2 cellular contexts compared by ENCODE assay signal in genomic region chr1:202023033-202023433, GRCh38.
TF ChIP-seq lines count a peak whose summit lies in the region.

No MANE protein-coding gene starts in this region.

TF ChIP-seq in HEK293, 187 proteins besides CTCF, POLR2A, EP300 and RAD21 (continues in another document):
- TF ChIP-seq, protein P1, sequence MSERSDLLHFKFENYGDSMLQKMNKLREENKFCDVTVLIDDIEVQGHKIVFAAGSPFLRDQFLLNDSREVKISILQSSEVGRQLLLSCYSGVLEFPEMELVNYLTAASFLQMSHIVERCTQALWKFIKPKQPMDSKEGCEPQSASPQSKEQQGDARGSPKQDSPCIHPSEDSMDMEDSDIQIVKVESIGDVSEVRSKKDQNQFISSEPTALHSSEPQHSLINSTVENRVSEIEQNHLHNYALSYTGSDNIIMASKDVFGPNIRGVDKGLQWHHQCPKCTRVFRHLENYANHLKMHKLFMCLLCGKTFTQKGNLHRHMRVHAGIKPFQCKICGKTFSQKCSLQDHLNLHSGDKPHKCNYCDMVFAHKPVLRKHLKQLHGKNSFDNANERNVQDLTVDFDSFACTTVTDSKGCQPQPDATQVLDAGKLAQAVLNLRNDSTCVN (tag by site-specific recombination; optimal IDR thresholded peaks at IDR 0.05) = peak; percentile 12
- TF ChIP-seq MYNN (tag by site-specific recombination; IDR thresholded peaks at IDR 0.05; ENCODE audit: borderline replicate concordance) = no peak
- TF ChIP-seq SETDB1 (IDR thresholded peaks at IDR 0.05; ENCODE audit: insufficient read length, low read length) = no peak
- no peak for TF ChIP-seq ZNF248 (tag by site-specific recombination; IDR thresholded peaks at IDR 0.05)
- no peak for TF ChIP-seq ZNF18 (tag by site-specific recombination; IDR thresholded peaks at IDR 0.05)
- TF ChIP-seq ZNF514 (tag by site-specific recombination; IDR thresholded peaks at IDR 0.05) = no peak
- TF ChIP-seq ZSCAN5A (tag by site-specific recombination; IDR thresholded peaks at IDR 0.05) = no peak
- no peak for TF ChIP-seq ZNF707 (tag by site-specific recombination; IDR thresholded peaks at IDR 0.05)
- 0 out of 2 replicates have a peak, but pooled peaks have one; percentile 36 for TF ChIP-seq KLF8 (tag by site-specific recombination; IDR thresholded peaks at IDR 0.05)
- TF ChIP-seq SP7 (tag by site-specific recombination; IDR thresholded peaks at IDR 0.05) = no peak
- TF ChIP-seq KLF7 (tag by site-specific recombination; IDR thresholded peaks at IDR 0.05; ENCODE audit: borderline replicate concordance) = peak; percentile 59; the same call in 1 of the 2 replicates
- TF ChIP-seq ZBTB48 (tag by site-specific recombination; IDR thresholded peaks at IDR 0.05) = no peak
- TF ChIP-seq ZNF76 (tag by site-specific recombination; IDR thresholded peaks at IDR 0.05; ENCODE audit: borderline replicate concordance, low read depth) = no peak
- TF ChIP-seq, protein P2, sequence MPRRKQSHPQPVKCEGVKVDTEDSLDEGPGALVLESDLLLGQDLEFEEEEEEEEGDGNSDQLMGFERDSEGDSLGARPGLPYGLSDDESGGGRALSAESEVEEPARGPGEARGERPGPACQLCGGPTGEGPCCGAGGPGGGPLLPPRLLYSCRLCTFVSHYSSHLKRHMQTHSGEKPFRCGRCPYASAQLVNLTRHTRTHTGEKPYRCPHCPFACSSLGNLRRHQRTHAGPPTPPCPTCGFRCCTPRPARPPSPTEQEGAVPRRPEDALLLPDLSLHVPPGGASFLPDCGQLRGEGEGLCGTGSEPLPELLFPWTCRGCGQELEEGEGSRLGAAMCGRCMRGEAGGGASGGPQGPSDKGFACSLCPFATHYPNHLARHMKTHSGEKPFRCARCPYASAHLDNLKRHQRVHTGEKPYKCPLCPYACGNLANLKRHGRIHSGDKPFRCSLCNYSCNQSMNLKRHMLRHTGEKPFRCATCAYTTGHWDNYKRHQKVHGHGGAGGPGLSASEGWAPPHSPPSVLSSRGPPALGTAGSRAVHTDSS (tag by site-specific recombination; IDR thresholded peaks at IDR 0.05) = no peak
- TF ChIP-seq ZSCAN23 (tag by site-specific recombination; IDR thresholded peaks at IDR 0.05) = no peak
- no peak for TF ChIP-seq ZNF133 (tag by site-specific recombination; IDR thresholded peaks at IDR 0.05)
- TF ChIP-seq SP2 (tag by site-specific recombination; IDR thresholded peaks at IDR 0.05) = no peak
- 0 out of 2 replicates have a peak, but pooled peaks have one; percentile 13 for TF ChIP-seq EGR2 (tag by site-specific recombination; IDR thresholded peaks at IDR 0.05; ENCODE audit: low read depth)
- TF ChIP-seq ZNF677 (tag by site-specific recombination; IDR thresholded peaks at IDR 0.05) = no peak
- no peak; the same call in 1 of the 2 replicates for TF ChIP-seq ZNF10 (tag by site-specific recombination; IDR thresholded peaks at IDR 0.05)
- TF ChIP-seq ZNF274 (IDR thresholded peaks at IDR 0.05; ENCODE audit: low read length) = no peak
- no peak for TF ChIP-seq ZNF274 (tag by site-specific recombination; IDR thresholded peaks at IDR 0.05; ENCODE audit: borderline replicate concordance)
- no peak for TF ChIP-seq ZNF837 (tag by site-specific recombination; IDR thresholded peaks at IDR 0.05)

TF ChIP-seq in H1, 55 proteins besides CTCF, POLR2A, EP300 and RAD21:
- TF ChIP-seq CHD2 (IDR thresholded peaks at IDR 0.05; ENCODE audit: low read length) (no peak), MAFK (IDR thresholded peaks at IDR 0.05; ENCODE audit: low read depth, low read length) (no peak), KDM1A (IDR thresholded peaks at IDR 0.05; ENCODE audit: borderline replicate concordance, low read length) (no peak), PHF8 (conservative IDR thresholded peaks at IDR 0.05; ENCODE audit: low read depth, low read length) (no peak), JUN (IDR thresholded peaks at IDR 0.05; ENCODE audit: low read depth, low read length) (no peak), RNF2 (IDR thresholded peaks at IDR 0.05; ENCODE audit: borderline replicate concordance, low read depth, low read length, missing control alignments, poor library complexity, severe bottlenecking) (no peak), TAF1 (IDR thresholded peaks at IDR 0.05; ENCODE audit: low read depth, low read length) (no peak)
- TF ChIP-seq, protein P3, sequence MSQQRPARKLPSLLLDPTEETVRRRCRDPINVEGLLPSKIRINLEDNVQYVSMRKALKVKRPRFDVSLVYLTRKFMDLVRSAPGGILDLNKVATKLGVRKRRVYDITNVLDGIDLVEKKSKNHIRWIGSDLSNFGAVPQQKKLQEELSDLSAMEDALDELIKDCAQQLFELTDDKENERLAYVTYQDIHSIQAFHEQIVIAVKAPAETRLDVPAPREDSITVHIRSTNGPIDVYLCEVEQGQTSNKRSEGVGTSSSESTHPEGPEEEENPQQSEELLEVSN (IDR thresholded peaks at IDR 0.05) = no peak
